Comparison of ENCODE assay signal across 24 cellular contexts in genomic region chr9:118570076-118570475, GRCh38.
"Had no signal": no experiment of that assay in that cellular context is flagged by ENCODE, and none has a peak within 500 bp of the region (broad histone marks: within the 10 kb centered on the region; RNA-seq: fewer than 3 reads in every experiment).

No MANE protein-coding gene starts in this region.

- H3K4me2 ChIP-seq: hepatocyte had no signal

- H2AFZ ChIP-seq: hepatocyte had no signal

- H3K27ac ChIP-seq: breast epithelium, foreskin keratinocyte, hepatocyte, left lung, neutrophil, pancreas, psoas muscle, right atrium auricular region, tibial artery had no signal

- H3K9me3 ChIP-seq: breast epithelium, left lung, neutrophil, pancreas, psoas muscle, right atrium auricular region, tibial artery had no signal

- DNase-seq: activated B cell treated with CpG ODN at 0.5 μM for 24 hours; activated CD4-positive, alpha-beta T cell treated with anti-CD3 and anti-CD28 coated beads for 36 hours; activated CD4-positive, alpha-beta T cell treated with anti-CD3 and anti-CD28 coated beads, Interleukin-2, amount 50 U/mL, for 4 hours; activated CD8-positive, alpha-beta memory T cell treated with anti-CD3 and anti-CD28 coated beads for 24 hours; activated CD8-positive, alpha-beta memory T cell treated with anti-CD3 and anti-CD28 coated beads, Interleukin-2, amount 50 U/mL, for 4 hours; activated naive CD4-positive, alpha-beta T cell; activated naive CD8-positive, alpha-beta T cell treated with anti-CD3 and anti-CD28 coated beads for 36 hours; activated T-cell treated with anti-CD3 and anti-CD28 coated beads, Interleukin-2, amount 50 U/mL, for 24 hours; amniotic stem cell; cerebellar nuclear complex; foreskin keratinocyte; immature natural killer cell; kidney glomerular epithelial cell; left lung; pancreas; psoas muscle; stimulated activated CD4-positive, alpha-beta T cell treated with anti-CD3 and anti-CD28 coated beads, Interleukin-12 subunit alpha, Interleukin-12 subunit beta, amount 100 ng/mL, for 4 hours; T-helper 17 cell; tibial artery had no signal

- H3K4me1 ChIP-seq: breast epithelium, foreskin keratinocyte, left lung, pancreas, psoas muscle, right atrium auricular region, tibial artery had no signal

- H3K36me3 ChIP-seq: breast epithelium, left lung, neutrophil, pancreas, right atrium auricular region, tibial artery had no signal

- H3K4me3 ChIP-seq: breast epithelium, hepatocyte, left lung, lung, pancreas, psoas muscle, right atrium auricular region, tibial artery had no signal

- H3K79me2 ChIP-seq: hepatocyte had no signal

- H3K27me3 ChIP-seq: breast epithelium, foreskin keratinocyte, hepatocyte, left lung, neutrophil, pancreas, right atrium auricular region, tibial artery had no signal
